22 cellular contexts compared by ENCODE assay signal in genomic region chr9:21516796-21517195, GRCh38. TPM values are rescaled to one million over a fixed set of nuclear protein-coding genes. Genes with fewer than 3 reads are reported as not detected.
DNase-seq lines count a peak whose midpoint lies in the region; ATAC-seq, FAIRE-seq and TF ChIP-seq lines count a peak whose summit lies in the region.
"Had no signal": no experiment of that assay in that cellular context is flagged by ENCODE, and none has a peak within 500 bp of the region (broad histone marks: within the 10 kb centered on the region; RNA-seq: fewer than 3 reads in every experiment).

No MANE protein-coding gene starts in this region.

- H2AK9ac ChIP-seq in IMR-90 (replicated peaks; ENCODE audit: low read depth, low read length, poor library complexity), result no peak overlapping the region

- H3K9me3 Mint-ChIP-seq in neural progenitor cell, result peaks cover 3% of the 10 kb centered on the region
- H3K9me3 Mint-ChIP-seq: CD4-positive, alpha-beta T cell had no signal

- H3K4me3 ChIP-seq in ACC112 (ENCODE audit: low read depth, low read length) (no peak overlapping the region), IMR-90 (ENCODE audit: insufficient read depth, low read depth, low read length) (no peak overlapping the region), endothelial cell of umbilical vein (replicated peaks in 1 of 3; ENCODE audit: insufficient read depth in 1 of 3, low read depth in 1 of 3, low read length in 3 of 3) (no peak overlapping the region), neural progenitor cell (no peak overlapping the region)
- H3K4me3 ChIP-seq: GM23338, K562 had no signal

- H3K27me3 Mint-ChIP-seq in neural progenitor cell (ENCODE audit: insufficient read depth, low read depth), result no peaks in the 10 kb centered on the region
- H3K27me3 Mint-ChIP-seq: CD4-positive, alpha-beta T cell had no signal

- no peak overlapping the region for H2BK15ac ChIP-seq in IMR-90 (ENCODE audit: low read depth, low read length)

- no peak overlapping the region for H2AFZ ChIP-seq in ACC112 (ENCODE audit: low read length, unreplicated experiment)
- H2AFZ ChIP-seq in IMR-90 (replicated peaks; ENCODE audit: low read length, poor library complexity), result no peak overlapping the region
- H2AFZ ChIP-seq in endothelial cell of umbilical vein (ENCODE audit: low read depth, low read length), result no peak overlapping the region
- H2AFZ ChIP-seq in neural progenitor cell (replicated peaks), result no peak overlapping the region
- H2AFZ ChIP-seq: GM23338 had no signal

- H3K9me1 ChIP-seq in IMR-90 (ENCODE audit: insufficient read depth, low read length) (peaks cover 2% of the 10 kb centered on the region), endothelial cell of umbilical vein (replicated peaks; ENCODE audit: control insufficient read depth, extremely low read depth, insufficient read depth, low read length) (no peaks in the 10 kb centered on the region)

- H2AK5ac ChIP-seq in IMR-90 (ENCODE audit: low read depth, low read length), result no peak overlapping the region

- dilution Hi-C loops in IMR-90 (cut with HindIII; ENCODE audit: low sequenced_read_pairs, unreplicated experiment) (no loop called here), endothelial cell of umbilical vein (cut with MboI; ENCODE audit: extremely low pct_ligation_motif_present, low sequenced_read_pairs) (no loop called here)

- H3K4me2 ChIP-seq in IMR-90 (ENCODE audit: low read depth, low read length), result no peak overlapping the region
- no peak overlapping the region for H3K4me2 ChIP-seq in endothelial cell of umbilical vein (ENCODE audit: insufficient read depth, low read length)
- no peak overlapping the region for H3K4me2 ChIP-seq in neural progenitor cell
- H3K4me2 ChIP-seq: GM23338 had no signal

- no peaks in the 10 kb centered on the region for H3K9me3 ChIP-seq in IMR-90 (ENCODE audit: control insufficient read depth, insufficient read depth, low read length)
- H3K9me3 ChIP-seq in endothelial cell of umbilical vein (replicated peaks; ENCODE audit: control insufficient read depth, insufficient read depth, low read length), result no peaks in the 10 kb centered on the region
- no peaks in the 10 kb centered on the region for H3K9me3 ChIP-seq in neural progenitor cell (ENCODE audit: low read depth)
- H3K9me3 ChIP-seq: Caco-2 had no signal

- no peaks in the 10 kb centered on the region for H3F3A ChIP-seq in neural progenitor cell (ENCODE audit: low read depth)

- no peak overlapping the region for H2BK5ac ChIP-seq in IMR-90 (ENCODE audit: low read depth, low read length, poor library complexity, severe bottlenecking)

- in situ Hi-C loops in IMR-90 (cut with MboI; ENCODE audit: low sequenced_read_pairs), result no loop called here

- no peak overlapping the region for H4K91ac ChIP-seq in IMR-90 (ENCODE audit: insufficient read depth, low read depth, low read length)

- POLR2A ChIA-PET in IMR-90 (lab: Charles Lee; ENCODE audit: unreplicated experiment), result no interaction called here
- POLR2A ChIA-PET in endothelial cell of umbilical vein (lab: Charles Lee), result no interaction called here

- no peaks in the 10 kb centered on the region for H4K20me1 ChIP-seq in IMR-90 (ENCODE audit: insufficient read depth, low read length)
- no peaks in the 10 kb centered on the region for H4K20me1 ChIP-seq in endothelial cell of umbilical vein (replicated peaks; ENCODE audit: control insufficient read depth, extremely low read depth, insufficient read depth, low read length)
- no peaks in the 10 kb centered on the region for H4K20me1 ChIP-seq in neural progenitor cell (ENCODE audit: low read depth)

- no peak overlapping the region for H3K18ac ChIP-seq in IMR-90 (ENCODE audit: low read depth, low read length)

- TF ChIP-seq POLR2A in IMR-90 (IDR thresholded peaks at IDR 0.05; ENCODE audit: low read depth, low read length) (no peak), endothelial cell of umbilical vein (IDR thresholded peaks at IDR 0.05; ENCODE audit: low read depth, low read length) (no peak)

- H3K36me3 ChIP-seq in ACC112 (ENCODE audit: insufficient read depth, low read length), result peaks cover 20% of the 10 kb centered on the region
- peaks cover 7% of the 10 kb centered on the region; the same call in 1 of the 2 replicates for H3K36me3 ChIP-seq in IMR-90 (ENCODE audit: control insufficient read depth, insufficient read depth, low read length)
- H3K36me3 ChIP-seq in endothelial cell of umbilical vein (ENCODE audit: control insufficient read depth in 2 of 2, extremely low read depth in 1 of 2, insufficient read depth in 2 of 2, low read length in 2 of 2), result peaks cover 0 to 6% of the 10 kb centered on the region in 2 experiments
- H3K36me3 ChIP-seq in neural progenitor cell, result no peaks in the 10 kb centered on the region

- FAIRE-seq in endothelial cell of umbilical vein (lab: Jason Lieb, UNC), result peak; percentile 35
- FAIRE-seq: D721Med, G401.6, GM12891, GM19239, K562 had no signal

- no peak overlapping the region for H3K4ac ChIP-seq in IMR-90 (ENCODE audit: low read depth, low read length)

- H3K4me1 Mint-ChIP-seq in neural progenitor cell, result no peaks in the 10 kb centered on the region
- H3K4me1 Mint-ChIP-seq: GM23338 had no signal

- H3K79me2 ChIP-seq in ACC112 (ENCODE audit: control insufficient read depth, insufficient read depth, low read length, unreplicated experiment) (peaks cover 94% of the 10 kb centered on the region), endothelial cell of umbilical vein (ENCODE audit: control insufficient read depth, insufficient read depth, low read length) (peaks cover 96% of the 10 kb centered on the region), neural progenitor cell (ENCODE audit: low read depth) (no peaks in the 10 kb centered on the region)

- DNase-seq in IMR-90, result peak; percentile 13
- DNase-seq in endothelial cell of umbilical vein (ENCODE audit: low read depth, low spot score), result no peak
- no peak for DNase-seq in neural progenitor cell (ENCODE audit: low spot score)
- DNase-seq in SIG-M5 (lab: John Stamatoyannopoulos, UW), result no peak
- no peak for DNase-seq in HK-2 (ENCODE audit: unreplicated experiment)
- DNase-seq in stimulated activated naive CD4-positive, alpha-beta T cell (lab: John Stamatoyannopoulos, UW), result no peak
- DNase-seq in H4 (ENCODE audit: low spot score), result no peak
- DNase-seq: 8988T; ACHN; AML-193; Caco-2; CD4-positive, alpha-beta T cell; H7 had no signal

- H3K36me3 Mint-ChIP-seq in neural progenitor cell, result no peaks in the 10 kb centered on the region

- TF ChIP-seq RAD21 in IMR-90 (IDR thresholded peaks at IDR 0.05; ENCODE audit: low read length), result no peak

- H3K4me3 Mint-ChIP-seq in neural progenitor cell, result no peak overlapping the region
- H3K4me3 Mint-ChIP-seq: CD4-positive, alpha-beta T cell; GM23338 had no signal

- H3K27ac ChIP-seq in ACC112 (ENCODE audit: low read depth, low read length), result peak overlapping the region; percentile 68; the same call in 1 of the 2 replicates
- H3K27ac ChIP-seq in IMR-90 (ENCODE audit: insufficient read depth, low read length), result no peak overlapping the region
- no peak overlapping the region for H3K27ac ChIP-seq in endothelial cell of umbilical vein (ENCODE audit: insufficient read depth, low read depth, low read length)
- H3K27ac ChIP-seq in neural progenitor cell, result no peak overlapping the region
- H3K27ac ChIP-seq: C4-2B, HL-60 had no signal

- no peak overlapping the region for H4K5ac ChIP-seq in IMR-90 (ENCODE audit: low read depth, low read length)

- H3K27ac Mint-ChIP-seq in neural progenitor cell, result peak overlapping the region; percentile 27
- H3K27ac Mint-ChIP-seq: CD4-positive, alpha-beta T cell; GM23338 had no signal

- no peak overlapping the region for H3K23ac ChIP-seq in IMR-90 (ENCODE audit: low read depth, low read length)

- BruUV-seq in IMR-90 (replicated peaks; lab: Mats Ljungman, UMichigan) (no TSS peak), endothelial cell of umbilical vein (replicated peaks; lab: Mats Ljungman, UMichigan) (no TSS peak)

- no peak overlapping the region for H3K14ac ChIP-seq in IMR-90 (replicated peaks; ENCODE audit: low read depth, low read length)

- H4K8ac ChIP-seq in IMR-90 (ENCODE audit: low read depth in 2 of 2, low read length in 2 of 2), result no peak overlapping the region

- no peak overlapping the region for H2BK120ac ChIP-seq in IMR-90 (ENCODE audit: low read depth, low read length)

- intact Hi-C loops in IMR-90 (cut with micrococcal nuclease) (no loop called here), endothelial cell of umbilical vein (cut with micrococcal nuclease) (no loop called here)

- no peak for ATAC-seq in IMR-90 (ENCODE audit: low read depth)
- ATAC-seq: GM23338, K562 had no signal

- TF ChIP-seq CTCF in IMR-90 (conservative IDR thresholded peaks at IDR 0.05; ENCODE audit: low read depth, low read length), result no peak
- TF ChIP-seq CTCF in endothelial cell of umbilical vein (IDR thresholded peaks at IDR 0.05; ENCODE audit: extremely low read depth in 1 of 2, insufficient read depth in 1 of 2, low read depth in 1 of 2, low read length in 2 of 2), result no peak
- TF ChIP-seq CTCF in neural progenitor cell (IDR thresholded peaks at IDR 0.05), result no peak

- no CpG with 5 or more reads among the region's 3 CpGs for WGBS in IMR-90 (ENCODE audit: extremely low coverage in 2 of 2, insufficient read length in 1 of 2), 2 experiments

- H3K56ac ChIP-seq in IMR-90 (ENCODE audit: extremely low read depth, insufficient read depth, low read length), result no peak overlapping the region

- CTCF ChIA-PET in IMR-90 (lab: Yijun Ruan, JAX) (no interaction called here), endothelial cell of umbilical vein (lab: Charles Lee) (interaction anchor here (0.8 to 1.5 kb wide), 5 partner anchors 10 to 272 kb away, joined by 3 to 4 read pairs (median 3); no protein-coding TSS in a partner anchor)

- H3K9ac ChIP-seq in IMR-90 (ENCODE audit: low read depth, low read length) (no peak overlapping the region), endothelial cell of umbilical vein (replicated peaks; ENCODE audit: extremely low read depth, insufficient read depth, low read length) (no peak overlapping the region), neural progenitor cell (no peak overlapping the region)

- no peaks in the 10 kb centered on the region for H3K27me3 ChIP-seq in ACC112 (ENCODE audit: insufficient read depth, low read length)
- H3K27me3 ChIP-seq in IMR-90 (ENCODE audit: control insufficient read depth, insufficient read depth, low read length), result no peaks in the 10 kb centered on the region
- no peaks in the 10 kb centered on the region for H3K27me3 ChIP-seq in endothelial cell of umbilical vein (ENCODE audit: control insufficient read depth in 2 of 2, insufficient read depth in 2 of 2, low read length in 2 of 2)
- no peaks in the 10 kb centered on the region for H3K27me3 ChIP-seq in neural progenitor cell

- peaks cover 39% of the 10 kb centered on the region for H3K4me1 ChIP-seq in ACC112 (ENCODE audit: control insufficient read depth, insufficient read depth, low read length, unreplicated experiment)
- H3K4me1 ChIP-seq in IMR-90 (ENCODE audit: control insufficient read depth, insufficient read depth, low read length), result peaks cover 2% of the 10 kb centered on the region; the same call in 1 of the 2 replicates
- H3K4me1 ChIP-seq in endothelial cell of umbilical vein (ENCODE audit: control insufficient read depth, extremely low read depth, insufficient read depth, low read length), result no peaks in the 10 kb centered on the region
- no peaks in the 10 kb centered on the region for H3K4me1 ChIP-seq in neural progenitor cell
- H3K4me1 ChIP-seq: Caco-2 had no signal

- peaks cover 26 to 53% of the 10 kb centered on the region in 2 experiments for H3K79me1 ChIP-seq in IMR-90 (ENCODE audit: low read depth in 1 of 2, low read length in 2 of 2)

- no peak overlapping the region for H2BK20ac ChIP-seq in IMR-90 (ENCODE audit: low read depth, low read length)

RNA-seq across cellular contexts. Expression of gene IFNE, which starts 34.7 kb away (rescaled TPM):
- 1.8 and 1.9 TPM in 2 replicates for total RNA-seq in IMR-90 (2012; rRNA removed)
- 0.96 and 1.4 TPM in 2 replicates for polyA plus RNA-seq in IMR-90 (2012; rRNA removed)
- polyA plus RNA-seq in IMR-90 (2012; cell fraction: cytosol; rRNA removed), result not detected in 2 replicates
- polyA plus RNA-seq in IMR-90 (2012; cell fraction: nucleus; rRNA removed; ENCODE audit: low replicate concordance), result 1.5 and 8.6 TPM in 2 replicates
- 1.4 and 1.8 TPM in 2 replicates for total RNA-seq in endothelial cell of umbilical vein
- polyA plus RNA-seq in endothelial cell of umbilical vein, result 0.11 and 0.22 TPM in 2 replicates
- 0.08 and 0.11 TPM in 2 replicates for polyA plus RNA-seq in endothelial cell of umbilical vein (2011; cell fraction: cytosol; rRNA removed)
- polyA plus RNA-seq in endothelial cell of umbilical vein (2011; cell fraction: nucleus; rRNA removed), result 3.6 and 4.7 TPM in 2 replicates
- polyA plus RNA-seq in endothelial cell of umbilical vein (2012), result 0.91 and 1.5 TPM in 2 replicates
- 0.57 and 0.90 TPM in 2 replicates for polyA minus RNA-seq in endothelial cell of umbilical vein
- polyA minus RNA-seq in endothelial cell of umbilical vein (2011; cell fraction: cytosol; rRNA and poly(A)+ RNA removed), result not detected
- polyA minus RNA-seq in endothelial cell of umbilical vein (2011; cell fraction: nucleus; rRNA and poly(A)+ RNA removed), result 1.3 and 3.9 TPM in 2 replicates
- 0.12 TPM in 1 of 2 replicates, not detected in the other for total RNA-seq in neural progenitor cell (ENCODE audit: low replicate concordance)
- total RNA-seq in H4 (2014; rRNA removed; shearing (Covaris generic)), result not detected in 2 replicates
- total RNA-seq: CD4-positive, alpha-beta T cell; H7; K562 had no signal
- polyA plus RNA-seq: GM23338, K562 had no signal
